ENCODE assay signal across 9 cellular contexts in genomic region chr1:237042467-237042891, GRCh38. TPM values are rescaled to one million over a fixed set of nuclear protein-coding genes. Genes with fewer than 3 reads are reported as not detected.
DNase-seq lines count a peak whose midpoint lies in the region; ATAC-seq and TF ChIP-seq lines count a peak whose summit lies in the region.
"Had no signal": no experiment of that assay in that cellular context is flagged by ENCODE, and none has a peak within 500 bp of the region (broad histone marks: within the 10 kb centered on the region; RNA-seq: fewer than 3 reads in every experiment).

No MANE protein-coding gene starts in this region.

- no peaks in the 10 kb centered on the region for H3K4me1 ChIP-seq in IMR-90 (ENCODE audit: control insufficient read depth, insufficient read depth, low read length)

- H3K27ac ChIP-seq in IMR-90 (ENCODE audit: insufficient read depth, low read length), result no peak overlapping the region

- DNase-seq in IMR-90 (no peak), cerebellar cortex (ENCODE audit: low spot score) (peak; percentile 28), lower leg skin (ENCODE audit: low spot score in 2 of 2) (no peak), SKM-1 (lab: John Stamatoyannopoulos, UW; ENCODE audit: unreplicated experiment) (no peak)
- DNase-seq: activated CD4-positive, alpha-beta T cell treated with anti-CD3 and anti-CD28 coated beads, Interleukin-2, amount 10 ng/mL, durations not matched to agents 24 days and 14 days; GDM1 had no signal

- no peak overlapping the region for H2BK20ac ChIP-seq in IMR-90 (ENCODE audit: low read depth, low read length)

- no peak overlapping the region for H4K8ac ChIP-seq in IMR-90 (ENCODE audit: low read depth in 2 of 2, low read length in 2 of 2)

- no peak overlapping the region for H3K9ac ChIP-seq in IMR-90 (ENCODE audit: low read depth, low read length)

- ATAC-seq in IMR-90 (ENCODE audit: low read depth), result no peak; the same call in 1 of the 2 replicates
- peak; percentile 8 for ATAC-seq in stimulated activated memory B cell treated with anti-CD40 and anti-IgM and Interleukin-4, amounts not matched to agents 10 μg/mL and 1 μg/mL and 100 μg/mL, for 72 hours
- ATAC-seq in HG02981 (IDR thresholded peaks at IDR 0.05; ENCODE audit: unreplicated experiment), result no peak
- no peak for ATAC-seq in GM18519 (IDR thresholded peaks at IDR 0.05; ENCODE audit: low FRiP score, unreplicated experiment)

- no peak overlapping the region for H3K18ac ChIP-seq in IMR-90 (ENCODE audit: low read depth, low read length)

- in situ Hi-C loops in IMR-90 (cut with MboI; ENCODE audit: low sequenced_read_pairs), result no loop called here

- H2BK120ac ChIP-seq in IMR-90 (ENCODE audit: low read depth, low read length), result no peak overlapping the region

- no peak overlapping the region for H3K56ac ChIP-seq in IMR-90 (ENCODE audit: extremely low read depth, insufficient read depth, low read length)

- TF ChIP-seq CTCF in IMR-90 (conservative IDR thresholded peaks at IDR 0.05; ENCODE audit: low read depth, low read length) (no peak), lower leg skin (IDR thresholded peaks at IDR 0.05) (no peak)

- H3K27ac Mint-ChIP-seq in stimulated activated memory B cell treated with anti-CD40 and anti-IgM and Interleukin-4, amounts not matched to agents 10 μg/mL and 1 μg/mL and 100 μg/mL, for 72 hours, result no peak overlapping the region
- H3K27ac Mint-ChIP-seq: activated CD4-positive, alpha-beta T cell treated with anti-CD3 and anti-CD28 coated beads, Interleukin-2, amount 10 ng/mL, durations not matched to agents 24 days and 14 days had no signal

- H3K4me1 Mint-ChIP-seq in stimulated activated memory B cell treated with anti-CD40 and anti-IgM and Interleukin-4, amounts not matched to agents 10 μg/mL and 1 μg/mL and 100 μg/mL, for 72 hours, result no peaks in the 10 kb centered on the region

- H2AK9ac ChIP-seq in IMR-90 (replicated peaks; ENCODE audit: low read depth, low read length, poor library complexity), result no peak overlapping the region

- no peak overlapping the region for H3K4me2 ChIP-seq in IMR-90 (ENCODE audit: low read depth, low read length)

- no peaks in the 10 kb centered on the region for H3K36me3 ChIP-seq in IMR-90 (ENCODE audit: control insufficient read depth, insufficient read depth, low read length)

- H3K9me3 Mint-ChIP-seq in stimulated activated memory B cell treated with anti-CD40 and anti-IgM and Interleukin-4, amounts not matched to agents 10 μg/mL and 1 μg/mL and 100 μg/mL, for 72 hours, result peaks cover 2% of the 10 kb centered on the region
- H3K9me3 Mint-ChIP-seq: activated CD4-positive, alpha-beta T cell treated with anti-CD3 and anti-CD28 coated beads, Interleukin-2, amount 10 ng/mL, durations not matched to agents 24 days and 14 days had no signal

- H3K4me3 ChIP-seq in IMR-90 (ENCODE audit: insufficient read depth, low read depth, low read length), result no peak overlapping the region
- peak overlapping the region; percentile 8 for H3K4me3 ChIP-seq in lower leg skin (ENCODE audit: low read depth, poor library complexity, severe bottlenecking)

- BruUV-seq in IMR-90 (replicated peaks; lab: Mats Ljungman, UMichigan), result no TSS peak

- POLR2A ChIA-PET in IMR-90 (lab: Charles Lee; ENCODE audit: unreplicated experiment), result no interaction called here

- H3K36me3 Mint-ChIP-seq in stimulated activated memory B cell treated with anti-CD40 and anti-IgM and Interleukin-4, amounts not matched to agents 10 μg/mL and 1 μg/mL and 100 μg/mL, for 72 hours, result no peaks in the 10 kb centered on the region

- H4K91ac ChIP-seq in IMR-90 (ENCODE audit: insufficient read depth, low read depth, low read length), result no peak overlapping the region

- no peak overlapping the region for H2BK15ac ChIP-seq in IMR-90 (ENCODE audit: low read depth, low read length)

- H3K23ac ChIP-seq in IMR-90 (ENCODE audit: low read depth, low read length), result no peak overlapping the region

- no peak for TF ChIP-seq POLR2A in IMR-90 (IDR thresholded peaks at IDR 0.05; ENCODE audit: low read depth, low read length)
- TF ChIP-seq POLR2A in lower leg skin (IDR thresholded peaks at IDR 0.05), result no peak

- peak overlapping the region; percentile 43 for H2AFZ ChIP-seq in IMR-90 (replicated peaks; ENCODE audit: low read length, poor library complexity)

- H4K5ac ChIP-seq in IMR-90 (ENCODE audit: low read depth, low read length), result no peak overlapping the region

- H3K9me3 ChIP-seq in IMR-90 (ENCODE audit: control insufficient read depth, insufficient read depth, low read length), result peaks cover 2% of the 10 kb centered on the region; the same call in 1 of the 2 replicates

- no peak overlapping the region for H3K14ac ChIP-seq in IMR-90 (replicated peaks; ENCODE audit: low read depth, low read length)

- no peak overlapping the region for H2BK5ac ChIP-seq in IMR-90 (ENCODE audit: low read depth, low read length, poor library complexity, severe bottlenecking)

- H3K79me1 ChIP-seq in IMR-90 (ENCODE audit: low read depth in 1 of 2, low read length in 2 of 2), result no peaks in the 10 kb centered on the region

- H3K4me3 Mint-ChIP-seq in stimulated activated memory B cell treated with anti-CD40 and anti-IgM and Interleukin-4, amounts not matched to agents 10 μg/mL and 1 μg/mL and 100 μg/mL, for 72 hours, result peak overlapping the region; percentile 13
- H3K4me3 Mint-ChIP-seq: activated CD4-positive, alpha-beta T cell treated with anti-CD3 and anti-CD28 coated beads, Interleukin-2, amount 10 ng/mL, durations not matched to agents 24 days and 14 days had no signal

- no peaks in the 10 kb centered on the region for H4K20me1 ChIP-seq in IMR-90 (ENCODE audit: insufficient read depth, low read length)

- peaks cover 25% of the 10 kb centered on the region for H3K27me3 Mint-ChIP-seq in stimulated activated memory B cell treated with anti-CD40 and anti-IgM and Interleukin-4, amounts not matched to agents 10 μg/mL and 1 μg/mL and 100 μg/mL, for 72 hours

- no peak overlapping the region for H3K4ac ChIP-seq in IMR-90 (ENCODE audit: low read depth, low read length)

- CTCF ChIA-PET in IMR-90 (lab: Yijun Ruan, JAX), result no interaction called here

- dilution Hi-C loops in IMR-90 (cut with HindIII; ENCODE audit: low sequenced_read_pairs, unreplicated experiment), result no loop called here

- no peaks in the 10 kb centered on the region for H3K9me1 ChIP-seq in IMR-90 (ENCODE audit: insufficient read depth, low read length)

- no peak overlapping the region for H2AK5ac ChIP-seq in IMR-90 (ENCODE audit: low read depth, low read length)

- no peak for TF ChIP-seq RAD21 in IMR-90 (IDR thresholded peaks at IDR 0.05; ENCODE audit: low read length)

- 2% methylated on average over 22 of the region's 52 CpGs; no CpG with 5 or more reads in 1 of the 2 experiments for WGBS in IMR-90 (ENCODE audit: extremely low coverage in 2 of 2, insufficient read length in 1 of 2), 2 experiments
- WGBS in lower leg skin, 2 donors, result 0 to 2% methylated on average over 8 to 28 of the region's 52 CpGs

- H3K27me3 ChIP-seq in IMR-90 (ENCODE audit: control insufficient read depth, insufficient read depth, low read length), result peaks cover 6% of the 10 kb centered on the region; the same call in 1 of the 2 replicates

- intact Hi-C loops in IMR-90 (cut with micrococcal nuclease) (loop anchor here (5.0 kb wide), 2 partner anchors 155 to 620 kb away; no protein-coding TSS in a partner anchor), lower leg skin (cut with DNase I; ENCODE audit: low total_unique reads) (no loop called here)

TF ChIP-seq in IMR-90, 13 proteins besides CTCF, POLR2A, EP300 and RAD21:
- TF ChIP-seq CEBPB (IDR thresholded peaks at IDR 0.05; ENCODE audit: low read depth, low read length) (no peak), ELK1 (IDR thresholded peaks at IDR 0.05; ENCODE audit: borderline replicate concordance, low read depth, low read length) (no peak), MAFK (IDR thresholded peaks at IDR 0.05; ENCODE audit: low read depth, low read length) (no peak), RCOR1 (IDR thresholded peaks at IDR 0.05; ENCODE audit: insufficient replicate concordance, low read length) (no peak)

RNA-seq across cellular contexts. Expression of gene RYR2, which starts 0.5 kb away (rescaled TPM):
- total RNA-seq in IMR-90 (2012; rRNA removed), result not detected in 2 replicates
- polyA plus RNA-seq in IMR-90 (2012; rRNA removed), result not detected in 2 replicates
- not detected in 2 replicates for polyA plus RNA-seq in IMR-90 (2012; cell fraction: cytosol; rRNA removed)
- not detected in 2 replicates for polyA plus RNA-seq in IMR-90 (2012; cell fraction: nucleus; rRNA removed; ENCODE audit: low replicate concordance)
- total RNA-seq in lower leg skin, result under 1 TPM; 0.19 to 0.97 (median 0.66) TPM

RNA-seq across cellular contexts. Expression of gene MT1HL1, which starts 38.2 kb away (rescaled TPM):
- total RNA-seq in IMR-90 (2012; rRNA removed), result not detected in 2 replicates
- polyA plus RNA-seq in IMR-90 (2012; rRNA removed), result not detected in 2 replicates
- polyA plus RNA-seq in IMR-90 (2012; cell fraction: cytosol; rRNA removed), result not detected in 2 replicates
- polyA plus RNA-seq in IMR-90 (2012; cell fraction: nucleus; rRNA removed; ENCODE audit: low replicate concordance), result not detected in 2 replicates
- total RNA-seq in lower leg skin, result not detected
- total RNA-seq: activated CD4-positive, alpha-beta T cell treated with anti-CD3 and anti-CD28 coated beads, Interleukin-2, amount 10 ng/mL, durations not matched to agents 24 days and 14 days had no signal
